Comparison of ENCODE assay signal across 22 cellular contexts in the genomic region with DNA sequence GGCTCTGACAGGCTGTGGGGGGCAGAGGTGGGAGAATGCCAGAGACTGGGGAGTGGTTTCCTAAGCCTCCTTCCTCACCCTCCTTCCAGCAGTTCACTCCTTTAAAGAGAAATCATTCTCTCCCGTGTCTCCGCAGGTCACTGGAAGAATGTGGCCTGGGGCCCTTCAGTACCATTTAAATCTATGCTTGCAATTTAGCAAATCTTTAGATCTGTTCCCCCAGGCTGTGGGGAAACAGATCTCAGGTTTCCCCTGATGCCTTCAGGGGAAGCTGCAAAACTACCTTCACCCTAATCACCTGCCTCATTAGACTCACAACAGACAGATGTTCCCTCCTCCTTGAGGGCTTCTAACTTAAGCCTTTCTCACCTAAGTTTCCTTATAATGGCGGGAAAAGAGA. TPM values are rescaled to one million over a fixed set of nuclear protein-coding genes. Genes with fewer than 3 reads are reported as not detected.
"Had no signal": no experiment of that assay in that cellular context is flagged by ENCODE, and none has a peak within 500 bp of the region (broad histone marks: within the 10 kb centered on the region; RNA-seq: fewer than 3 reads in every experiment).

No MANE protein-coding gene starts in this region.

- H3K4me3 Mint-ChIP-seq: activated CD8-positive, alpha-beta T cell treated with anti-CD3 and anti-CD28 coated beads for 36 hours; activated naive CD4-positive, alpha-beta T cell treated with anti-CD3 and anti-CD28 coated beads, Interleukin-2, amount 50 U/mL, for 24 hours; immature natural killer cell; natural killer cell treated with Interleukin-12 subunit alpha and Interleukin-12 subunit beta and Interleukin-15 and Interleukin-18, amount 100 ng/mL, for 72 hours; T-helper 17 cell had no signal

- H3K27ac Mint-ChIP-seq: activated CD8-positive, alpha-beta T cell treated with anti-CD3 and anti-CD28 coated beads for 36 hours; activated naive CD4-positive, alpha-beta T cell treated with anti-CD3 and anti-CD28 coated beads, Interleukin-2, amount 50 U/mL, for 24 hours; activated T-helper 2 cell treated with anti-CD3 and anti-CD28 coated beads, Interferon-gamma antibody, Interleukin-2, Interleukin-4, amounts not matched to agents 10 μg/mL and 5 μg/mL and 100 μg/mL, durations not matched to agents 14 hours and 24 hours and 36 hours; immature natural killer cell; natural killer cell treated with Interleukin-12 subunit alpha and Interleukin-12 subunit beta and Interleukin-15 and Interleukin-18, amount 100 ng/mL, for 72 hours; T-helper 17 cell had no signal

- FAIRE-seq: urothelium cell line had no signal

- H3K27me3 Mint-ChIP-seq: activated CD8-positive, alpha-beta T cell treated with anti-CD3 and anti-CD28 coated beads for 36 hours; T-helper 17 cell had no signal

- H3K4me1 Mint-ChIP-seq: activated naive CD4-positive, alpha-beta T cell treated with anti-CD3 and anti-CD28 coated beads, Interleukin-2, amount 50 U/mL, for 24 hours; immature natural killer cell; T-helper 17 cell had no signal

- H3K9me3 Mint-ChIP-seq: activated CD8-positive, alpha-beta T cell treated with anti-CD3 and anti-CD28 coated beads for 36 hours; activated naive CD4-positive, alpha-beta T cell treated with anti-CD3 and anti-CD28 coated beads, Interleukin-2, amount 50 U/mL, for 24 hours; activated T-helper 2 cell treated with anti-CD3 and anti-CD28 coated beads, Interferon-gamma antibody, Interleukin-2, Interleukin-4, amounts not matched to agents 10 μg/mL and 5 μg/mL and 100 μg/mL, durations not matched to agents 14 hours and 24 hours and 36 hours; immature natural killer cell; natural killer cell treated with Interleukin-12 subunit alpha and Interleukin-12 subunit beta and Interleukin-15 and Interleukin-18, amount 100 ng/mL, for 72 hours had no signal

- ATAC-seq: activated CD8-positive, alpha-beta T cell treated with anti-CD3 and anti-CD28 coated beads for 36 hours; foreskin keratinocyte; heart left ventricle; left lung; mucosa of descending colon; right lobe of liver; T-helper 17 cell had no signal

- H3K36me3 Mint-ChIP-seq: activated naive CD4-positive, alpha-beta T cell treated with anti-CD3 and anti-CD28 coated beads, Interleukin-2, amount 50 U/mL, for 24 hours; immature natural killer cell; natural killer cell treated with Interleukin-12 subunit alpha and Interleukin-12 subunit beta and Interleukin-15 and Interleukin-18, amount 100 ng/mL, for 72 hours had no signal

- DNase-seq: activated CD4-positive, alpha-beta T cell treated with anti-CD3 and anti-CD28 coated beads, Interleukin-2, amount 50 U/mL, for 1 hour; activated CD8-positive, alpha-beta T cell treated with anti-CD3 and anti-CD28 coated beads for 36 hours; activated T-cell treated with anti-CD3 and anti-CD28 coated beads, Interleukin-2, amount 50 U/mL, for 48 hours; central memory CD4-positive, alpha-beta T cell; dermis blood vessel endothelial cell; effector CD4-positive, alpha-beta T cell; foreskin keratinocyte; heart left ventricle; hypothalamus; immature natural killer cell; kidney glomerular epithelial cell; left lung; mucosa of descending colon; right lobe of liver; stimulated activated CD4-positive, alpha-beta T cell treated with anti-CD3 and anti-CD28 coated beads, Interleukin-2, amount 100 ng/mL, for 48 hours; stimulated activated naive CD4-positive, alpha-beta T cell treated with Interleukin-2 at 50 U/mL for 16 hours; T-helper 17 cell had no signal

RNA-seq across cellular contexts. Expression of a gene that starts 55.3 kb away (rescaled TPM):
- total RNA-seq: activated CD8-positive, alpha-beta T cell treated with anti-CD3 and anti-CD28 coated beads for 36 hours; activated T-helper 2 cell treated with anti-CD3 and anti-CD28 coated beads, Interferon-gamma antibody, Interleukin-2, Interleukin-4, amounts not matched to agents 10 μg/mL and 5 μg/mL and 100 μg/mL, durations not matched to agents 14 hours and 24 hours and 36 hours; dermis blood vessel endothelial cell; foreskin keratinocyte; left lung; natural killer cell treated with Interleukin-12 subunit alpha and Interleukin-12 subunit beta and Interleukin-15 and Interleukin-18, amount 100 ng/mL, for 72 hours; right lobe of liver; T-helper 17 cell; tibial nerve had no signal
